ENCODE assay signal across 20 cellular contexts in genomic region chr2:215716971-215717370, GRCh38.
"Had no signal": no experiment of that assay in that cellular context is flagged by ENCODE, and none has a peak within 500 bp of the region (broad histone marks: within the 10 kb centered on the region; RNA-seq: fewer than 3 reads in every experiment).

No MANE protein-coding gene starts in this region.

- DNase-seq: activated CD4-positive, alpha-beta T cell treated with anti-CD3 and anti-CD28 coated beads for 36 hours; activated CD4-positive, alpha-beta T cell treated with anti-CD3 and anti-CD28 coated beads, Interleukin-2, amount 50 U/mL, for 48 hours; activated naive CD8-positive, alpha-beta T cell treated with anti-CD3 and anti-CD28 coated beads for 36 hours; activated T-cell treated with anti-CD3 and anti-CD28 coated beads for 4 hours; amniotic stem cell; body of pancreas; central memory CD4-positive, alpha-beta T cell; colonic mucosa; erythroblast; hippocampal formation; left colon; lower lobe of right lung; nephron progenitor cell; psoas muscle; right cardiac atrium; small intestine; stimulated activated CD4-positive, alpha-beta T cell treated with anti-CD3 and anti-CD28 coated beads, Interleukin-4, amount 100 ng/mL, for 1 hour; stimulated activated naive CD8-positive, alpha-beta T cell treated with anti-CD3 and anti-CD28 coated beads, Interleukin-15, amount 100 ng/mL, for 72 hours had no signal

- H3K27ac ChIP-seq: body of pancreas, colonic mucosa, suprapubic skin had no signal

- H3K27me3 ChIP-seq: body of pancreas, colonic mucosa, suprapubic skin had no signal

- H3K9me3 ChIP-seq: body of pancreas, colonic mucosa, lower lobe of right lung, psoas muscle, suprapubic skin had no signal

- H3K4me1 ChIP-seq: body of pancreas, psoas muscle had no signal

- H3K4me3 ChIP-seq: body of pancreas, colonic mucosa, lower lobe of right lung, psoas muscle, SK-N-MC, suprapubic skin had no signal

- H3K36me3 ChIP-seq: colonic mucosa, lower lobe of right lung, suprapubic skin had no signal
